8 cellular contexts compared by ENCODE assay signal in the genomic region with DNA sequence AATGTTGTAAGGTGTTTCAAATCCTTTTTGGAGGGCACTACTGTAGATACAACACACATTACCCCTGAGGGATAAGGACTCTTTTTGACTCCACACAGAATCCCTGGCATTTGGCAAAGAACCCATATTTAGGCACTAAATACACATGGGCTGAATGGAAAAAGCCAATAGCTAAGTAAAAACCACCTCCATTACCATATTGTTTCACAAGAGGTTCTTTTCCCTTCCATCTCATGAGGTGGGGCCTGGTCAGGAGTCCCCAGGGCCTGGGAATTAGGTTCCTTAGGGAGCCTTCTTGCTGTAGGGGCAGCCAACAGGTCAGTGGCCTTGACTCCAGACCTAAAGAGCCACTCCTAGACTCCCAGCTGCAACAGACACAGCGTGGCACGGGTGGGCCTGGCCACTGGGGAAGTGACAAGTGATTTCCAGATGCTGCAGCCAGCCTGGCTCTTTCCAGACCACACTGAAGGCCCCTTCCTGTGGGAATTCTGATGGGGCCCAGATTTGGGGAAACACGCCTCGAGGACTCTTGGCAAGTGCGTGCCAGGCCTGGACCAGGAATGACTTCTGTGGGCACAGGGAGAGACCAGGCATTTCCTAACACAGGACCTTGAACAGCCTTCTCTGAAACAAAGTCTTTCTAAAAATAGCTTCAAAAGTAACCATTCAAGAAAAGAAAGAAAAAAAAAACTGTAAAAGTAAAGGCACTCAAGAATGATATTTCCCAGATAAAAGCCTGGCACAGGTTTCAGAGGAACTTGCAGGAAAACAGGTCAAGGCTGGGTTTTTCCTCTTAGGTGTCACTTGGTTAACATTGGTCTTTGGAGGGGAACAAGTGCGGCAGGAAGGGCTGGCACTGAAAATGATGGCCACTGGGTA. TPM values are rescaled to one million over a fixed set of nuclear protein-coding genes. Genes with fewer than 3 reads are reported as not detected.
DNase-seq lines count a peak whose midpoint lies in the region; ATAC-seq and TF ChIP-seq lines count a peak whose summit lies in the region.

No MANE protein-coding gene starts in this region.

- CTCF ChIA-PET in CD8-positive, alpha-beta memory T cell (lab: Charles Lee), result interaction anchor here (0.6 to 1.3 kb wide), 3 partner anchors 174 to 1581 kb away, joined by 3 read pairs; no protein-coding TSS in a partner anchor
- CTCF ChIA-PET in T-cell (lab: Charles Lee), result no interaction called here

- H3K4me3 ChIP-seq in CD8-positive, alpha-beta memory T cell (ENCODE audit: low read length), result no peak overlapping the region
- H3K4me3 ChIP-seq in fibroblast of mammary gland (ENCODE audit: control insufficient read depth, low read depth, low read length), result no peak overlapping the region

- ATAC-seq in T-cell (replicated peaks in 1 of 4) (no peak), HG03378 (IDR thresholded peaks at IDR 0.05; ENCODE audit: unreplicated experiment) (no peak), HG02870 (IDR thresholded peaks at IDR 0.05; ENCODE audit: unreplicated experiment) (no peak)

- TF ChIP-seq CTCF in fibroblast of mammary gland (conservative IDR thresholded peaks at IDR 0.05; ENCODE audit: control insufficient read depth, insufficient read depth, low read depth, low read length), result no peak

- POLR2A ChIA-PET in CD8-positive, alpha-beta memory T cell (lab: Charles Lee), result interaction anchor here (0.6 to 2.1 kb wide), 3 partner anchors 18 to 278 kb away, joined by 3 to 12 read pairs (median 5); a partner anchor contains a TSS
- POLR2A ChIA-PET in T-cell (lab: Charles Lee), result interaction anchor here in 1 of 2 donors (0.7 kb wide), 1 partner anchor 196 kb away, joined by 3 read pairs; no protein-coding TSS in a partner anchor

- DNase-seq in CD8-positive, alpha-beta memory T cell, result peak in 1 of 5 donors; percentile 27
- no peak for DNase-seq in T-cell
- DNase-seq in fibroblast of mammary gland (ENCODE audit: low read depth), result peak; percentile 65
- peak; percentile 67 for DNase-seq in pulmonary artery endothelial cell (ENCODE audit: low read depth, low spot score)
- no peak for DNase-seq in mesenteric fat pad (ENCODE audit: low spot score)
- DNase-seq in NCI-H526 treated with DMSO at 0.1 percent for 48 hours (lab: John Stamatoyannopoulos, UW), result no peak

- no peaks in the 10 kb centered on the region for H3K9me3 ChIP-seq in CD8-positive, alpha-beta memory T cell (ENCODE audit: low read length)

- peaks cover 24% of the 10 kb centered on the region for H3K4me1 ChIP-seq in CD8-positive, alpha-beta memory T cell (ENCODE audit: insufficient read depth, low read length)

- H3K27me3 ChIP-seq in CD8-positive, alpha-beta memory T cell (ENCODE audit: insufficient read depth, low read length, poor library complexity, severe bottlenecking), result no peaks in the 10 kb centered on the region

- H3K27ac Mint-ChIP-seq in CD8-positive, alpha-beta memory T cell, result peak overlapping the region; percentile 73 to 98 (median 92)
- peak overlapping the region; percentile 94 for H3K27ac Mint-ChIP-seq in T-cell

- peaks cover 44 to 56% (median 48%) of the 10 kb centered on the region in 3 donors for H3K4me1 Mint-ChIP-seq in CD8-positive, alpha-beta memory T cell
- peaks cover 32 to 46% (median 44%) of the 10 kb centered on the region in 3 donors for H3K4me1 Mint-ChIP-seq in T-cell

- H3K36me3 Mint-ChIP-seq in CD8-positive, alpha-beta memory T cell, result peaks cover under 1 to 31% (median 4%) of the 10 kb centered on the region in 3 donors
- peaks cover 13% of the 10 kb centered on the region for H3K36me3 Mint-ChIP-seq in T-cell

- H3K27me3 Mint-ChIP-seq in CD8-positive, alpha-beta memory T cell, result peaks cover 0 to 2% of the 10 kb centered on the region in 2 donors
- H3K27me3 Mint-ChIP-seq in T-cell, result no peaks in the 10 kb centered on the region

- peak overlapping the region; percentile 45 for H3K27ac ChIP-seq in CD8-positive, alpha-beta memory T cell (ENCODE audit: low read depth, low read length)

- H3K9me3 Mint-ChIP-seq in CD8-positive, alpha-beta memory T cell, result no peaks in the 10 kb centered on the region
- no peaks in the 10 kb centered on the region for H3K9me3 Mint-ChIP-seq in T-cell

- peak overlapping the region in 5 of 7 donors; percentile 32 to 87 (median 75) for H3K4me3 Mint-ChIP-seq in CD8-positive, alpha-beta memory T cell
- H3K4me3 Mint-ChIP-seq in T-cell, result peak overlapping the region in 1 of 3 donors; percentile 67

- H3K36me3 ChIP-seq in CD8-positive, alpha-beta memory T cell (ENCODE audit: insufficient read depth, low read length), result peaks cover 5% of the 10 kb centered on the region

RNA-seq across cellular contexts. Expression of a gene that starts 18.1 kb away (rescaled TPM):
- 10 to 100 TPM; 38.4 to 42.4 TPM for total RNA-seq in CD8-positive, alpha-beta memory T cell
- 12.0 TPM for polyA plus RNA-seq in CD8-positive, alpha-beta memory T cell
- total RNA-seq in T-cell (10 to 100 TPM; 21.8 to 40.1 (median 35.0) TPM), pulmonary artery endothelial cell (14.4 and 26.1 TPM in 2 replicates), mesenteric fat pad (63.2 TPM)

RNA-seq across cellular contexts. Expression of a gene that starts 40.6 kb away (rescaled TPM):
- not detected for total RNA-seq in CD8-positive, alpha-beta memory T cell
- not detected for polyA plus RNA-seq in CD8-positive, alpha-beta memory T cell
- total RNA-seq in T-cell, result not detected
- total RNA-seq in pulmonary artery endothelial cell, result not detected in 2 replicates
- not detected for total RNA-seq in mesenteric fat pad

Comparison
In these comparisons a context has a peak if more than half of its experiments do, and no peak if none do; other contexts are left out.
1. DNase-seq: peak in fibroblast of mammary gland (single experiment) and pulmonary artery endothelial cell (single experiment); none in T-cell (0 of 34), mesenteric fat pad (single experiment) and NCI-H526 treated with DMSO at 0.1 percent for 48 hours (single experiment).